In the genomic region with DNA sequence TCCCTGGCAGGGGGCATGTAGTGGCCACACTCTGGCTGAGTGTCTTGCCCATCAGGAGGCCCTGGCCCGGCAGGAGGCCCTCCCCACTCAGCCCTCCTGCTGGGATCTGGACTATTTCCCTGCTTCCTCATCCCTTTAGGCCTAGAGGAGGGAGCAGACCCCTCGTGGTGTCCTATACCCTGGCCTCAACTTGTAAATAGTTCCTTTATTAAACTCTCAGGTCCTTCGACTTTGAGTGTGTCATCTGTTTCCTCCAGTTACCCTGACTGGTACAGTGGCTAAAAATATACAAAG, we compare ENCODE assay signal across 21 cellular contexts.
DNase-seq lines count a peak whose midpoint lies in the region; ATAC-seq, FAIRE-seq and TF ChIP-seq lines count a peak whose summit lies in the region.
"Had no signal": no experiment of that assay in that cellular context is flagged by ENCODE, and none has a peak within 500 bp of the region (broad histone marks: within the 10 kb centered on the region; RNA-seq: fewer than 3 reads in every experiment).

No MANE protein-coding gene starts in this region.

- DNase-seq in H54 (ENCODE audit: insufficient read length, low spot score) (peak; percentile 55), NCI-H69 (lab: John Stamatoyannopoulos, UW) (peak; percentile 27), osteocyte (ENCODE audit: extremely low spot score, unreplicated experiment) (no peak), HuH-7 (ENCODE audit: low spot score) (no peak), DMS153 (lab: John Stamatoyannopoulos, UW) (no peak)
- DNase-seq: CD4-positive, CD25-positive, alpha-beta regulatory T cell; GDM1; GOT3; NCI-H1105 treated with DMSO at 0.1 percent for 48 hours; NCI-H187; NCI-H510A treated with DMSO at 0.1 percent for 48 hours; NCI-H774; NK-92 treated with Interleukin-12 subunit alpha and Interleukin-12 subunit beta, amount 100 ng/mL, for 24 hours; SIG-M5 had no signal

- peak overlapping the region; percentile 83 for H3K4me2 ChIP-seq in BLaER1
- H3K4me2 ChIP-seq: KMS-11 had no signal

- FAIRE-seq in H54 (lab: Jason Lieb, UNC), result no peak
- FAIRE-seq: A204.1, GM18507 had no signal

- H3K27me3 ChIP-seq in BLaER1, result no peaks in the 10 kb centered on the region

- no peak overlapping the region for H3K4me3 ChIP-seq in BLaER1

- H3K27me3 Mint-ChIP-seq in osteocyte (ENCODE audit: unreplicated experiment), result peaks cover 31% of the 10 kb centered on the region
- H3K27me3 Mint-ChIP-seq: CD4-positive, CD25-positive, alpha-beta regulatory T cell had no signal

- no peaks in the 10 kb centered on the region for H3K36me3 ChIP-seq in BLaER1

- no peak for ATAC-seq in GM21526 (IDR thresholded peaks at IDR 0.05; ENCODE audit: low FRiP score, unreplicated experiment)
- ATAC-seq: Panc1 had no signal

- no peaks in the 10 kb centered on the region for H4K20me1 ChIP-seq in BLaER1

- H3K9ac ChIP-seq in BLaER1, result peak overlapping the region; percentile 64
- H3K9ac ChIP-seq: KMS-11 had no signal

- H3K9me3 ChIP-seq in BLaER1, result no peaks in the 10 kb centered on the region

- H3K4me1 Mint-ChIP-seq in osteocyte (ENCODE audit: unreplicated experiment), result peaks cover 20% of the 10 kb centered on the region
- H3K4me1 Mint-ChIP-seq: B cell; CD4-positive, CD25-positive, alpha-beta regulatory T cell had no signal

- TF ChIP-seq POLR2A in H54 (IDR thresholded peaks at IDR 0.05; ENCODE audit: low read depth, low read length), result no peak

- no peaks in the 10 kb centered on the region for H3K36me3 Mint-ChIP-seq in osteocyte (ENCODE audit: unreplicated experiment)
- H3K36me3 Mint-ChIP-seq: CD4-positive, CD25-positive, alpha-beta regulatory T cell had no signal

- no peak for TF ChIP-seq CTCF in osteocyte (IDR thresholded peaks at IDR 0.05)

- H3K9me3 Mint-ChIP-seq in osteocyte (ENCODE audit: unreplicated experiment), result no peaks in the 10 kb centered on the region
- H3K9me3 Mint-ChIP-seq: CD4-positive, CD25-positive, alpha-beta regulatory T cell had no signal

- H3K27ac ChIP-seq in BLaER1, result peak overlapping the region; percentile 77
- H3K27ac ChIP-seq: KMS-11 had no signal

- H3K4me1 ChIP-seq in BLaER1, result peaks cover 40% of the 10 kb centered on the region

- peak overlapping the region; percentile 7 for H3K27ac Mint-ChIP-seq in osteocyte (ENCODE audit: unreplicated experiment)
- H3K27ac Mint-ChIP-seq: B cell; CD4-positive, CD25-positive, alpha-beta regulatory T cell had no signal

- no peak overlapping the region for H3K4me3 Mint-ChIP-seq in osteocyte (ENCODE audit: unreplicated experiment)
- H3K4me3 Mint-ChIP-seq: B cell; CD4-positive, CD25-positive, alpha-beta regulatory T cell had no signal

Comparison
In these comparisons a context has a peak if more than half of its experiments do, and no peak if none do; other contexts are left out.
1. DNase-seq: peak in H54 (single experiment) and NCI-H69 (single experiment); none in osteocyte (single experiment), HuH-7 (single experiment) and DMS153 (single experiment).